Comparison of ENCODE assay signal across 15 cellular contexts in the genomic region with DNA sequence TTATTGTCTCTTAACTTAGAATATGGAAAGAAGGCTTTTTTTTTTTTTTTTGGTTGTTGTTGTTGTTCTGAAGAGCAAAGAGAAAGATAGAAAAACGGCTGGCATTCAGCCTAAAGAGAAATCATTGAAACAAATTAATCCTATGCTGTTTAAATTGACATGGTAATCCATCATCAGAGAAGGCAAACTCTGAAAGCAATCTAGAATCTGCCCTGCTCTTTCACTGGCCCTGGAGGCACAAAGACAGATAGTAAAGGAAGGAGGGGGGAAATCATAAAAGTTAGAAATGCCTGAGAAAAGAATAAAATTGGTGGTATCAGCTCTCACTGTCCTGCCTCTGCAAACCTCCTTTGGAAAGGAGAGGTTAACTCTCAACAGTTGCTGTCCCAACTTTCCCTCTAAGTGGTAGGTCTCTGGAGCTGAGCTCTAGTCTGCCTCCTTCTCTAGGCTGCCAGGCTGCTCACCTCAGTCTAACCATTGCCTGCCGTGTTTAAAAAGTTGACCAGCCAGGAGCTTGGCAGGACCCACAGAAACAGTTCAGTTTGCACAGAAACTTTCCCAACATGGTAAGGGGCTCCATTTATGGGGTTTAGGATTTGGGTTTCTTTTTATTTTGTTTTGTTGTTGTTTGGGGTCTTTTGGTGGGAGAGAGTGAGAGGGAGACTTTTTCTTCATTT. TPM values are rescaled to one million over a fixed set of nuclear protein-coding genes. Genes with fewer than 3 reads are reported as not detected.
DNase-seq lines count a peak whose midpoint lies in the region; TF ChIP-seq lines count a peak whose summit lies in the region.
"Had no signal": no experiment of that assay in that cellular context is flagged by ENCODE, and none has a peak within 500 bp of the region (broad histone marks: within the 10 kb centered on the region; RNA-seq: fewer than 3 reads in every experiment).

No MANE protein-coding gene starts in this region.

- no peak for TF ChIP-seq CTCF in fibroblast of villous mesenchyme (IDR thresholded peaks at IDR 0.05; ENCODE audit: insufficient read depth, low read depth, low read length)
- no peak for TF ChIP-seq CTCF in progenitor cell of endocrine pancreas (IDR thresholded peaks at IDR 0.05; ENCODE audit: unreplicated experiment)
- TF ChIP-seq CTCF in Peyer's patch (IDR thresholded peaks at IDR 0.05): no peak
- TF ChIP-seq CTCF in endodermal cell (conservative IDR thresholded peaks at IDR 0.05): no peak

- no peak overlapping the region for H3K4me3 Mint-ChIP-seq in progenitor cell of endocrine pancreas (ENCODE audit: low read depth)
- no peak overlapping the region for H3K4me3 Mint-ChIP-seq in endodermal cell

- no peak for TF ChIP-seq POLR2A in Peyer's patch (IDR thresholded peaks at IDR 0.05)

- peaks cover 63% of the 10 kb centered on the region for H3K79me2 ChIP-seq in ACC112 (ENCODE audit: control insufficient read depth, insufficient read depth, low read length, unreplicated experiment)

- H3K27me3 Mint-ChIP-seq in progenitor cell of endocrine pancreas (peaks cover 20% of the 10 kb centered on the region), endodermal cell (ENCODE audit: insufficient read depth) (peaks cover 84% of the 10 kb centered on the region)

- H3K4me1 Mint-ChIP-seq in progenitor cell of endocrine pancreas (ENCODE audit: low read depth) (peaks cover 28% of the 10 kb centered on the region), endodermal cell (peaks cover 18% of the 10 kb centered on the region)

- peak overlapping the region; percentile 35 for H3K27ac ChIP-seq in ACC112 (ENCODE audit: low read depth, low read length)
- H3K27ac ChIP-seq in Peyer's patch: peak overlapping the region in 1 of 4 donors; percentile 19
- H3K27ac ChIP-seq in endodermal cell (ENCODE audit: low read depth, low read length): no peak overlapping the region
- H3K27ac ChIP-seq: parathyroid adenoma had no signal

- H3K9me3 ChIP-seq in Peyer's patch (peaks cover 0 to 7% (median 0%) of the 10 kb centered on the region in 4 donors), endodermal cell (ENCODE audit: control insufficient read depth, low read length) (no peaks in the 10 kb centered on the region)
- H3K9me3 ChIP-seq: mucosa of descending colon had no signal

- WGBS in endodermal cell (ENCODE audit: insufficient coverage in 1 of 2, insufficient read length in 1 of 2), 2 experiments: 22 to 41% methylated on average over 1 to 2 of the region's 2 CpGs

- H3K36me3 Mint-ChIP-seq in progenitor cell of endocrine pancreas (ENCODE audit: insufficient read depth): no peaks in the 10 kb centered on the region
- H3K36me3 Mint-ChIP-seq in endodermal cell (ENCODE audit: low read depth): no peaks in the 10 kb centered on the region

- no peaks in the 10 kb centered on the region for H3K27me3 ChIP-seq in ACC112 (ENCODE audit: insufficient read depth, low read length)
- peaks cover 0 to 10% of the 10 kb centered on the region in 2 donors for H3K27me3 ChIP-seq in Peyer's patch
- peaks cover 47% of the 10 kb centered on the region for H3K27me3 ChIP-seq in endodermal cell (ENCODE audit: control insufficient read depth, insufficient read depth, low read length, poor library complexity, severe bottlenecking)

- H3K4me1 ChIP-seq in ACC112 (ENCODE audit: control insufficient read depth, insufficient read depth, low read length, unreplicated experiment) (peaks cover 21% of the 10 kb centered on the region), Peyer's patch (peaks cover 0 to 6% (median 0%) of the 10 kb centered on the region in 4 donors), endodermal cell (ENCODE audit: control insufficient read depth, insufficient read depth, low read length) (no peaks in the 10 kb centered on the region)
- H3K4me1 ChIP-seq: parathyroid adenoma had no signal

- H3K4me3 ChIP-seq in ACC112 (ENCODE audit: low read depth, low read length) (peak overlapping the region; percentile 50), fibroblast of villous mesenchyme (ENCODE audit: low read depth, low read length) (no peak overlapping the region), Peyer's patch (no peak overlapping the region), endodermal cell (ENCODE audit: low read length) (no peak overlapping the region)
- H3K4me3 ChIP-seq: mucosa of descending colon had no signal

- no peak overlapping the region for H3K9ac ChIP-seq in endodermal cell (ENCODE audit: extremely low read depth, low read length, poor library complexity, severe bottlenecking)
- H3K9ac ChIP-seq: parathyroid adenoma had no signal

- H3K9me3 Mint-ChIP-seq in progenitor cell of endocrine pancreas (ENCODE audit: low read depth) (no peaks in the 10 kb centered on the region), endodermal cell (no peaks in the 10 kb centered on the region)

- DNase-seq in NCI-H69 (lab: John Stamatoyannopoulos, UW) (peak; percentile 0), fibroblast of villous mesenchyme (ENCODE audit: low read depth) (peak; percentile 24), progenitor cell of endocrine pancreas (ENCODE audit: low spot score, unreplicated experiment) (no peak), Peyer's patch (no peak), NCI-H526 treated with DMSO at 0.1 percent for 48 hours (lab: John Stamatoyannopoulos, UW) (no peak), endodermal cell (no peak)
- DNase-seq in activated T-cell treated with anti-CD3 and anti-CD28 coated beads, Interleukin-2, amount 50 U/mL, for 48 hours: no peak
- DNase-seq: activated CD4-positive, alpha-beta T cell treated with anti-CD3 and anti-CD28 coated beads for 4 hours; activated naive CD4-positive, alpha-beta T cell treated with anti-CD3 and anti-CD28 coated beads, Interleukin-2, amount 50 U/mL, for 16 hours; mucosa of descending colon; NCI-H187 treated with DMSO at 0.1 percent for 48 hours; NCI-H524 had no signal

- H3K27ac Mint-ChIP-seq in progenitor cell of endocrine pancreas (peak overlapping the region; percentile 63), endodermal cell (no peak overlapping the region)

- H2AFZ ChIP-seq in ACC112 (ENCODE audit: low read length, unreplicated experiment): no peak overlapping the region
- H2AFZ ChIP-seq: parathyroid adenoma had no signal

- H3K36me3 ChIP-seq in ACC112 (ENCODE audit: insufficient read depth, low read length) (0 out of 2 replicates have a peak, but pooled peaks cover 3% of the 10 kb centered on the region), Peyer's patch (no peaks in the 10 kb centered on the region), endodermal cell (ENCODE audit: control insufficient read depth, insufficient read depth, low read length) (no peaks in the 10 kb centered on the region)

RNA-seq across cellular contexts. Expression of a gene that starts 13.4 kb away (rescaled TPM):
- total RNA-seq in fibroblast of villous mesenchyme (73.1 and 96.3 TPM in 2 replicates), progenitor cell of endocrine pancreas (40.3 and 48.6 TPM in 2 replicates), Peyer's patch (10 to 100 TPM in 3 of 4 donors, 1 to 10 TPM in 1; 7.9 to 20.9 (median 15.3) TPM), endodermal cell (1 to 10 TPM in 1 of 2 donors, under 1 TPM in 1; 0.73 to 3.3 TPM)
- polyA plus RNA-seq in endodermal cell (2013, experiment 1 of 2): 54.2 TPM
- 40.9 TPM for polyA plus RNA-seq in endodermal cell (2013, experiment 2 of 2)
- total RNA-seq: T-helper 2 cell treated with Interferon-gamma antibody and Interleukin-4, amounts not matched to agents 100 ng/mL and 5 ng/mL, for 36 hours had no signal

Comparison
In these comparisons a context has a peak if more than half of its experiments do, and no peak if none do; other contexts are left out.
1. DNase-seq: peak in NCI-H69 (single experiment) and fibroblast of villous mesenchyme (single experiment); none in progenitor cell of endocrine pancreas (single experiment), Peyer's patch (0 of 3), activated T-cell treated with anti-CD3 and anti-CD28 coated beads, Interleukin-2, amount 50 U/mL, for 48 hours (0 of 2), NCI-H526 treated with DMSO at 0.1 percent for 48 hours (single experiment) and endodermal cell (single experiment).